Comparison of ENCODE assay signal across 21 cellular contexts in the genomic region with DNA sequence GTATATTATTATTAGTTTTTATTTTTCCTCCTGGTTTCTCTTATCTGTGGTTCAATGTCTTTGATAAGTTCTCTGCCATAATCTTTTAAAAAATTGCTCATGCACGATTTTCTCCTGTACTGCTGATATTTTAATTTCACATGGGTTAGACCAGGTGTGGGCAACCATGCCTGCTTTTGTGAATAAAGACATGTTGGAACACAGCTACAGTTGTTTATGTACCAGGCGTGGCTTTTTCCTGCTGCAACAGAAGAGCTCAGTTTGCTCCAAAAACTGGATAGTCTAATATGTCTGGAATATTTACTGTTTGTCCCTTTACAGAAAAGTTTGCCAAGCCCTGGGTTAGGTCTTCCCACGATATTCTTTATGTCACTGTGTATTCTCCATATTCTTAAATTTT.
DNase-seq lines count a peak whose midpoint lies in the region; FAIRE-seq and TF ChIP-seq lines count a peak whose summit lies in the region.
"Had no signal": no experiment of that assay in that cellular context is flagged by ENCODE, and none has a peak within 500 bp of the region (broad histone marks: within the 10 kb centered on the region; RNA-seq: fewer than 3 reads in every experiment).

No MANE protein-coding gene starts in this region.

- H2AFZ ChIP-seq in KMS-11 (ENCODE audit: low read depth): peak overlapping the region; percentile 41; the same call in 1 of the 2 replicates

- no peak overlapping the region for H3K4me3 ChIP-seq in KMS-11 (IDR thresholded peaks at IDR 0.05; ENCODE audit: insufficient read depth, low read depth, low read length)
- H3K4me3 ChIP-seq in bronchial epithelial cell (ENCODE audit: low read depth, low read length): no peak overlapping the region
- no peak overlapping the region for H3K4me3 ChIP-seq in prostate gland
- H3K4me3 ChIP-seq: A549, GM12878, Peyer's patch, SJSA1 had no signal

- WGBS in prostate gland: 31% methylated on average over 3 of the region's 3 CpGs

- H3K36me3 ChIP-seq in KMS-11 (ENCODE audit: insufficient read depth) (no peaks in the 10 kb centered on the region), bronchial epithelial cell (ENCODE audit: control insufficient read depth, insufficient read depth, low read length) (no peaks in the 10 kb centered on the region), prostate gland (no peaks in the 10 kb centered on the region)
- H3K36me3 ChIP-seq: Peyer's patch, SJSA1 had no signal

- no peaks in the 10 kb centered on the region for H4K20me1 ChIP-seq in KMS-11 (ENCODE audit: insufficient read depth)

- TF ChIP-seq POLR2A in prostate gland (IDR thresholded peaks at IDR 0.05): no peak

- H3K4me2 ChIP-seq in KMS-11: peak overlapping the region; percentile 61
- H3K4me2 ChIP-seq: A549 had no signal

- no peak for TF ChIP-seq CTCF in KMS-11 (conservative IDR thresholded peaks at IDR 0.05; ENCODE audit: low read depth, low read length)
- TF ChIP-seq CTCF in bronchial epithelial cell (IDR thresholded peaks at IDR 0.05; ENCODE audit: insufficient read depth, low read length, severe bottlenecking): no peak
- no peak for TF ChIP-seq CTCF in prostate gland (IDR thresholded peaks at IDR 0.05)

- H3K4me1 ChIP-seq in KMS-11 (ENCODE audit: low read depth, poor library complexity, severe bottlenecking) (peaks cover 54% of the 10 kb centered on the region), prostate gland (replicated peaks) (no peaks in the 10 kb centered on the region)
- H3K4me1 ChIP-seq: A549, Peyer's patch, SJSA1 had no signal

- intact Hi-C loops in prostate gland (cut with DNase I): no loop called here

- H3K27ac ChIP-seq in KMS-11 (peak overlapping the region; percentile 59), prostate gland (peak overlapping the region in 1 of 2 donors; percentile 31)
- H3K27ac ChIP-seq: A549, Peyer's patch, SJSA1 had no signal

- H3K9me3 ChIP-seq in prostate gland: no peaks in the 10 kb centered on the region
- H3K9me3 ChIP-seq: A549, Peyer's patch had no signal

- H3K27me3 ChIP-seq in KMS-11 (ENCODE audit: insufficient read depth, low read depth) (no peaks in the 10 kb centered on the region), bronchial epithelial cell (ENCODE audit: control insufficient read depth, insufficient read depth, low read length) (no peaks in the 10 kb centered on the region), prostate gland (replicated peaks; ENCODE audit: insufficient read depth) (no peaks in the 10 kb centered on the region)
- H3K27me3 ChIP-seq: Peyer's patch, SJSA1 had no signal

- DNase-seq in NCI-H748 (lab: John Stamatoyannopoulos, UW; ENCODE audit: unreplicated experiment) (peak; percentile 51), NCI-H748 treated with DMSO at 0.1 percent for 48 hours (lab: John Stamatoyannopoulos, UW) (no peak), bronchial epithelial cell (ENCODE audit: low read depth) (peak; percentile 59), prostate gland (ENCODE audit: low spot score) (peak; percentile 17), NCI-H1092 (lab: John Stamatoyannopoulos, UW) (no peak), RCC 7860 (ENCODE audit: low spot score) (no peak), OCI-M1 (lab: John Stamatoyannopoulos, UW) (no peak)
- DNase-seq: DMS79 treated with DMSO at 0.1 percent for 48 hours, H7, Karpas-422, MV-4-11, NCI-H1417 treated with DMSO at 0.1 percent for 48 hours, NCI-H187, NCI-H226, NCI-H510A treated with DMSO at 0.1 percent for 48 hours, Peyer's patch had no signal

- FAIRE-seq in bronchial epithelial cell (lab: Jason Lieb, UNC) (no peak), RCC 7860 (lab: Jason Lieb, UNC) (no peak)
- FAIRE-seq: A549, D721Med, GM12878 had no signal

- H3K9ac ChIP-seq in KMS-11: peak overlapping the region; percentile 2; the same call in 1 of the 2 replicates

- no peaks in the 10 kb centered on the region for H3K79me2 ChIP-seq in KMS-11 (ENCODE audit: insufficient read depth, low read depth)

Comparison
In these comparisons a context has a peak if more than half of its experiments do, and no peak if none do; other contexts are left out.
1. DNase-seq: peak in NCI-H748 (single experiment), bronchial epithelial cell (single experiment) and prostate gland (single experiment); none in NCI-H748 treated with DMSO at 0.1 percent for 48 hours (single experiment), NCI-H1092 (single experiment), RCC 7860 (single experiment) and OCI-M1 (single experiment).